In the genomic region with DNA sequence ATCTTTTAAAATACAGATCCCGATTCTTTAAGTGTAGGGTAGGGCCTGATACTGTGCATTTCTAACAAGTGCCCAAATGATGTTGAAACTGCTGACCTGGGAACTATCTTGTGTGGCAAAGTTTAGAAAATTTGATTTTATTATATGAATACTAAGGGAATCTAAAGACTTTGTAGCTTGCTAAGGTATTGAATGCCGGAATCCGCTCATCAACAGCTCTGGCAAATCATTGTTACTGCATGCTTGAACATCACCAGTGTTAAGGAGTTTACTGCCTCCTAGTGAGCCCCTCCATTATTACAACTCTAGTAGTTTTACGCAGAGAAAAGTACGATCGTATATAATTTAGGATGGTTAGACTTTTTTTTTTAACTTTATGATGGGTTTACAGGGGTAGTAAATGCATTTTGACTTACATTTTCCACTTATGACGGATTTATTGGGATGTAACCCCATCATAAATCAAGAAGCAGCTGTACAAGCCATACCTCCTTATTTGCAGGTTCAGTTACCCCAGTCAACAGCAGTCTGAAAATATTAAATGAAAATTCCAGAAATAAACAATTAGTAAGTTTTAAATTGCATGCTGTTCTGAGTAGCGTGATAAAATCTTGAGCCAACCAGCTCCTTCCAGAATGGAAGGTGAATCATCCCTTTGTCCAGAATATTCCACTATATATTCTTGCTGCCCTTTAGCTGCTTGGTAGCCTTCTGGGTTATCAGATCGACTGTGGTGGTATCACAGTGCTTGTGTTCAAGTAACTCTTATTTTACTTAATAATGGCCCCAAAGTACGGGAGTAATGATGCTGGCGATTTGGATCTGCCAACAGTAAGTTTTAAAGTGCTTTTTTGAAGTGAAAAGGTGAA, we compare ENCODE assay signal across 1 cellular context.
TF ChIP-seq lines count a peak whose summit lies in the region.

No MANE protein-coding gene starts in this region.

TF ChIP-seq in K562, 482 proteins besides CTCF, POLR2A, EP300 and RAD21 (continued from another document):
- TF ChIP-seq RBM17 (IDR thresholded peaks at IDR 0.05; ENCODE audit: borderline replicate concordance, low read depth, low read length) (no peak), DDX20 (tag; IDR thresholded peaks at IDR 0.05; ENCODE audit: low read depth) (no peak), BRD9 (IDR thresholded peaks at IDR 0.05; ENCODE audit: low read depth, partially characterized antibody) (peak; percentile 20), ELF4 (CRISPR knock-in tag; IDR thresholded peaks at IDR 0.05) (no peak), BCOR (IDR thresholded peaks at IDR 0.05) (no peak), TBL1XR1 (IDR thresholded peaks at IDR 0.05; ENCODE audit: low read length in 2 of 2) (0 out of 4 replicates have a peak, but pooled peaks of 1 of the 2 experiments have one; percentile 1), POLR2H (tag; IDR thresholded peaks at IDR 0.05; ENCODE audit: low read depth) (0 out of 2 replicates have a peak, but pooled peaks have one; percentile 53), STAG1 (CRISPR knock-in tag; IDR thresholded peaks at IDR 0.05; ENCODE audit: borderline replicate concordance) (no peak), FOXK2 (conservative IDR thresholded peaks at IDR 0.05 in 1 of 2, IDR thresholded peaks at IDR 0.05 in 1 of 2; ENCODE audit: low read depth in 2 of 2) (peak in 1 of 2 experiments; percentile 36; a peak in 1 of 4 replicates), TBP (optimal IDR thresholded peaks at IDR 0.05; ENCODE audit: low read depth, low read length) (peak; percentile 37), FOSL1 (tag; conservative IDR thresholded peaks at IDR 0.05) (peak; percentile 48), ZNF316 (IDR thresholded peaks at IDR 0.05) (peak; percentile 52; the same call in 1 of the 2 replicates), ZBTB5 (IDR thresholded peaks at IDR 0.05) (no peak), ZNF668 (CRISPR knock-in tag; IDR thresholded peaks at IDR 0.05) (no peak), KLF16 (IDR thresholded peaks at IDR 0.05) (0 out of 2 replicates have a peak, but pooled peaks have one; percentile 17), GABPA (tag; conservative IDR thresholded peaks at IDR 0.05; ENCODE audit: low read depth) (0 out of 2 replicates have a peak, but pooled peaks have one; percentile 2), MAFK (IDR thresholded peaks at IDR 0.05; ENCODE audit: low read length) (0 out of 2 replicates have a peak, but pooled peaks have one; percentile 7)
- TF ChIP-seq, protein P1, sequence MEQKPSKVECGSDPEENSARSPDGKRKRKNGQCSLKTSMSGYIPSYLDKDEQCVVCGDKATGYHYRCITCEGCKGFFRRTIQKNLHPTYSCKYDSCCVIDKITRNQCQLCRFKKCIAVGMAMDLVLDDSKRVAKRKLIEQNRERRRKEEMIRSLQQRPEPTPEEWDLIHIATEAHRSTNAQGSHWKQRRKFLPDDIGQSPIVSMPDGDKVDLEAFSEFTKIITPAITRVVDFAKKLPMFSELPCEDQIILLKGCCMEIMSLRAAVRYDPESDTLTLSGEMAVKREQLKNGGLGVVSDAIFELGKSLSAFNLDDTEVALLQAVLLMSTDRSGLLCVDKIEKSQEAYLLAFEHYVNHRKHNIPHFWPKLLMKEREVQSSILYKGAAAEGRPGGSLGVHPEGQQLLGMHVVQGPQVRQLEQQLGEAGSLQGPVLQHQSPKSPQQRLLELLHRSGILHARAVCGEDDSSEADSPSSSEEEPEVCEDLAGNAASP (IDR thresholded peaks at IDR 0.05): no peak
